In genomic region chr2:128318245-128318644, GRCh38 we compare ENCODE assay signal across 8 cellular contexts. TPM values are rescaled to one million over a fixed set of nuclear protein-coding genes. Genes with fewer than 3 reads are reported as not detected.
A peak's percentile ranks its signal among the peaks of the same experiment; 100 is the strongest.
DNase-seq lines count a peak whose midpoint lies in the region; ATAC-seq and TF ChIP-seq lines count a peak whose summit lies in the region.
"Not testable (repeated sequence)": the region's sequence is repeated elsewhere in the genome, so short reads cannot be mapped to it uniquely, and the experiment has no call there.

No MANE protein-coding gene starts in this region.

- H3K9me3 Mint-ChIP-seq in dendritic cell treated with granulocyte-macrophage colony-stimulating factor and Interleukin-4, amounts not matched to agents 40 ng/mL and 50 ng/mL, for 4 days, result not testable (repeated sequence)

- H3K36me3 Mint-ChIP-seq in dendritic cell treated with granulocyte-macrophage colony-stimulating factor and Interleukin-4, amounts not matched to agents 40 ng/mL and 50 ng/mL, for 4 days (ENCODE audit: low read depth), result peaks cover 23% of the 10 kb centered on the region

- H3K4me3 Mint-ChIP-seq in dendritic cell treated with granulocyte-macrophage colony-stimulating factor and Interleukin-4, amounts not matched to agents 40 ng/mL and 50 ng/mL, for 4 days, result peak overlapping the region; percentile 55

- H3K27ac Mint-ChIP-seq in dendritic cell treated with granulocyte-macrophage colony-stimulating factor and Interleukin-4, amounts not matched to agents 40 ng/mL and 50 ng/mL, for 4 days, result not testable (repeated sequence)

- H3K4me1 ChIP-seq in BLaER1 (peaks cover 83% of the 10 kb centered on the region), gastrocnemius medialis (peaks cover 40 to 61% of the 10 kb centered on the region in 2 donors)

- peaks cover 48% of the 10 kb centered on the region for H4K20me1 ChIP-seq in BLaER1

- ATAC-seq in GM19452 (IDR thresholded peaks at IDR 0.05; ENCODE audit: unreplicated experiment), result peak; percentile 13
- ATAC-seq in HG03045 (IDR thresholded peaks at IDR 0.05; ENCODE audit: unreplicated experiment), result peak; percentile 10
- peak; percentile 17 to 38 for ATAC-seq in gastrocnemius medialis

- intact Hi-C loops in dendritic cell treated with granulocyte-macrophage colony-stimulating factor and Interleukin-4, amounts not matched to agents 40 ng/mL and 50 ng/mL, for 4 days (cut with micrococcal nuclease), result not testable (repeated sequence)
- intact Hi-C loops in gastrocnemius medialis (cut with DNase I; ENCODE audit: low total_unique reads), result loop anchor here (10.0 kb wide), 1 partner anchor 433 kb away; the partner anchor contains the start of gene AMMECR1L

- DNase-seq in NCI-H526 treated with DMSO at 0.1 percent for 48 hours (lab: John Stamatoyannopoulos, UW), result peak; percentile 10
- peak; percentile 73 for DNase-seq in activated CD8-positive, alpha-beta memory T cell treated with anti-CD3 and anti-CD28 coated beads for 24 hours
- not testable (repeated sequence) for DNase-seq in kidney epithelial cell (ENCODE audit: low read depth); gastrocnemius medialis

- peaks cover 44% of the 10 kb centered on the region for H3K27me3 Mint-ChIP-seq in dendritic cell treated with granulocyte-macrophage colony-stimulating factor and Interleukin-4, amounts not matched to agents 40 ng/mL and 50 ng/mL, for 4 days

- H3K9ac ChIP-seq in BLaER1, result peak overlapping the region; percentile 78

- H3K4me1 Mint-ChIP-seq in dendritic cell treated with granulocyte-macrophage colony-stimulating factor and Interleukin-4, amounts not matched to agents 40 ng/mL and 50 ng/mL, for 4 days (ENCODE audit: low read depth), result peaks cover 54% of the 10 kb centered on the region

- H3K4me2 ChIP-seq in BLaER1, result peak overlapping the region; percentile 100

- in situ Hi-C loops in gastrocnemius medialis (cut with MboI; ENCODE audit: low sequenced_read_pairs in 4 of 4), result loop anchor here in 1 of 4 donors (25.0 kb wide), 1 partner anchor 419 kb away; no protein-coding TSS in a partner anchor

- H3K9me3 ChIP-seq in BLaER1, gastrocnemius medialis: not testable (repeated sequence)

- not testable (repeated sequence) for TF ChIP-seq POLR2A in gastrocnemius medialis (IDR thresholded peaks at IDR 0.05)

- not testable (repeated sequence) for TF ChIP-seq CTCF in kidney epithelial cell (IDR thresholded peaks at IDR 0.05; ENCODE audit: insufficient read depth, low read length, poor library complexity, severe bottlenecking); gastrocnemius medialis (IDR thresholded peaks at IDR 0.05 in 4 of 5, conservative IDR thresholded peaks at IDR 0.05 in 1 of 5)

- H3K27ac ChIP-seq in BLaER1, result peak overlapping the region; percentile 78
- H3K27ac ChIP-seq in gastrocnemius medialis, result peak overlapping the region in 3 of 4 donors; percentile 50 to 63 (median 52)

- H3K4me3 ChIP-seq in BLaER1 (peak overlapping the region; percentile 76), kidney epithelial cell (ENCODE audit: low read depth, low read length) (peak overlapping the region; percentile 40), gastrocnemius medialis (peak overlapping the region; percentile 78 to 92 (median 83))

- peaks cover 20% of the 10 kb centered on the region for H3K36me3 ChIP-seq in BLaER1
- H3K36me3 ChIP-seq in kidney epithelial cell (ENCODE audit: control insufficient read depth, insufficient read depth, low read length); gastrocnemius medialis: not testable (repeated sequence)

- not testable (repeated sequence) for H3K27me3 ChIP-seq in BLaER1; kidney epithelial cell (ENCODE audit: control insufficient read depth, insufficient read depth, low read length); gastrocnemius medialis

RNA-seq across cellular contexts. Expression of gene HS6ST1, which starts 0.4 kb away (rescaled TPM):
- total RNA-seq in kidney epithelial cell, result 32.7 and 34.4 TPM in 2 replicates
- 10 to 100 TPM; 44.6 to 63.3 (median 53.5) TPM for total RNA-seq in gastrocnemius medialis
